In the genomic region with DNA sequence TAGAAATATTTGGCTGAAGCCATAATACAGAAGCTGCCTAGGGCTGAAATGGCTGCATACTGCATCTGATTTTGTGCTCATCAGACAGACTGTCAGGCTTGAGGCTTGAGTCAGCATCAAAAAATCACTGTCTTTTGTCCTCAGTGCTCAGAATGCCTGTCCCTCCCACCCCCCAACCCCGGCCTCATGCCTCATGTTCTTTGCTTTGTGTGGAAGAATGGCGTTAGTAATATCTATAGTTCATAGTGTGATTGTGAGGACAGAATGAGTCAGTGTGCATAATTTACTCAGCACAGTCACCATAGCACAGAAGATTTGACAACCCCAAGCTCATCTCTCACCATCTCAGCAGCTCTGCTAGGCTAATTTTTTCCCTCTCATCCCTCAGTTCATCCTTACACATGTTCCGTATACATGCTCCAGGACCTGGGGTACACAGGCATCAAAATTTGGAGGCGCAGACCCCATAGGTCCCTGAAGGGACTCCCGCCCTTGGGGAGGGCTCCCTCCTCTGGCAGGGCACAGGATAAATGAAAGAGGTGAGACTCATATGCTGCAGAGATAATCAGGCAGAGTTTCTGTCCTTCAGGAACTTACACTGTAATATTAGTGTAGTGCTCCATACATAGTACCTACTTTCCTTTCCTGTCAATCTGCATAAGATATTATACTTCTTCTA, we compare ENCODE assay signal across 1 cellular context.
TF ChIP-seq lines count a peak whose summit lies in the region.

No MANE protein-coding gene starts in this region.

TF ChIP-seq in GM12878, 131 proteins besides CTCF, POLR2A, EP300 and RAD21 (continued from another document):
- TF ChIP-seq SUZ12 (IDR thresholded peaks at IDR 0.05; ENCODE audit: unreplicated experiment): no peak
- TF ChIP-seq, protein P1, sequence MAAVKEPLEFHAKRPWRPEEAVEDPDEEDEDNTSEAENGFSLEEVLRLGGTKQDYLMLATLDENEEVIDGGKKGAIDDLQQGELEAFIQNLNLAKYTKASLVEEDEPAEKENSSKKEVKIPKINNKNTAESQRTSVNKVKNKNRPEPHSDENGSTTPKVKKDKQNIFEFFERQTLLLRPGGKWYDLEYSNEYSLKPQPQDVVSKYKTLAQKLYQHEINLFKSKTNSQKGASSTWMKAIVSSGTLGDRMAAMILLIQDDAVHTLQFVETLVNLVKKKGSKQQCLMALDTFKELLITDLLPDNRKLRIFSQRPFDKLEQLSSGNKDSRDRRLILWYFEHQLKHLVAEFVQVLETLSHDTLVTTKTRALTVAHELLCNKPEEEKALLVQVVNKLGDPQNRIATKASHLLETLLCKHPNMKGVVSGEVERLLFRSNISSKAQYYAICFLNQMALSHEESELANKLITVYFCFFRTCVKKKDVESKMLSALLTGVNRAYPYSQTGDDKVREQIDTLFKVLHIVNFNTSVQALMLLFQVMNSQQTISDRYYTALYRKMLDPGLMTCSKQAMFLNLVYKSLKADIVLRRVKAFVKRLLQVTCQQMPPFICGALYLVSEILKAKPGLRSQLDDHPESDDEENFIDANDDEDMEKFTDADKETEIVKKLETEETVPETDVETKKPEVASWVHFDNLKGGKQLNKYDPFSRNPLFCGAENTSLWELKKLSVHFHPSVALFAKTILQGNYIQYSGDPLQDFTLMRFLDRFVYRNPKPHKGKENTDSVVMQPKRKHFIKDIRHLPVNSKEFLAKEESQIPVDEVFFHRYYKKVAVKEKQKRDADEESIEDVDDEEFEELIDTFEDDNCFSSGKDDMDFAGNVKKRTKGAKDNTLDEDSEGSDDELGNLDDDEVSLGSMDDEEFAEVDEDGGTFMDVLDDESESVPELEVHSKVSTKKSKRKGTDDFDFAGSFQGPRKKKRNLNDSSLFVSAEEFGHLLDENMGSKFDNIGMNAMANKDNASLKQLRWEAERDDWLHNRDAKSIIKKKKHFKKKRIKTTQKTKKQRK (IDR thresholded peaks at IDR 0.05; ENCODE audit: low read depth, low read length): no peak
- TF ChIP-seq IKZF1 (conservative IDR thresholded peaks at IDR 0.05): 0 out of 2 replicates have a peak, but pooled peaks have one; percentile 17
- TF ChIP-seq YY1 (IDR thresholded peaks at IDR 0.05; ENCODE audit: low read depth, low read length): no peak
- peak; percentile 20; the same call in 1 of the 2 replicates for TF ChIP-seq RUNX3 (IDR thresholded peaks at IDR 0.05; ENCODE audit: low read length)
- TF ChIP-seq, protein P2, sequence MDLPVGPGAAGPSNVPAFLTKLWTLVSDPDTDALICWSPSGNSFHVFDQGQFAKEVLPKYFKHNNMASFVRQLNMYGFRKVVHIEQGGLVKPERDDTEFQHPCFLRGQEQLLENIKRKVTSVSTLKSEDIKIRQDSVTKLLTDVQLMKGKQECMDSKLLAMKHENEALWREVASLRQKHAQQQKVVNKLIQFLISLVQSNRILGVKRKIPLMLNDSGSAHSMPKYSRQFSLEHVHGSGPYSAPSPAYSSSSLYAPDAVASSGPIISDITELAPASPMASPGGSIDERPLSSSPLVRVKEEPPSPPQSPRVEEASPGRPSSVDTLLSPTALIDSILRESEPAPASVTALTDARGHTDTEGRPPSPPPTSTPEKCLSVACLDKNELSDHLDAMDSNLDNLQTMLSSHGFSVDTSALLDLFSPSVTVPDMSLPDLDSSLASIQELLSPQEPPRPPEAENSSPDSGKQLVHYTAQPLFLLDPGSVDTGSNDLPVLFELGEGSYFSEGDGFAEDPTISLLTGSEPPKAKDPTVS (IDR thresholded peaks at IDR 0.05; ENCODE audit: low read depth, low read length): no peak
- no peak for TF ChIP-seq ZZZ3 (IDR thresholded peaks at IDR 0.05; ENCODE audit: control insufficient read depth, insufficient read length, low read depth)
- TF ChIP-seq IRF4 (IDR thresholded peaks at IDR 0.05; ENCODE audit: low read depth, low read length): peak; percentile 80; the same call in 1 of the 2 replicates
- no peak for TF ChIP-seq SREBF2 (IDR thresholded peaks at IDR 0.05; ENCODE audit: low read length)
- 0 out of 4 replicates have a peak, but pooled peaks of 1 of the 2 experiments have one; percentile 8 for TF ChIP-seq BHLHE40 (IDR thresholded peaks at IDR 0.05; ENCODE audit: borderline replicate concordance in 1 of 2, low read depth in 2 of 2, low read length in 1 of 2)
- 0 out of 2 replicates have a peak, but pooled peaks have one; percentile 45 for TF ChIP-seq DPF2 (IDR thresholded peaks at IDR 0.05)
- TF ChIP-seq, protein P3, sequence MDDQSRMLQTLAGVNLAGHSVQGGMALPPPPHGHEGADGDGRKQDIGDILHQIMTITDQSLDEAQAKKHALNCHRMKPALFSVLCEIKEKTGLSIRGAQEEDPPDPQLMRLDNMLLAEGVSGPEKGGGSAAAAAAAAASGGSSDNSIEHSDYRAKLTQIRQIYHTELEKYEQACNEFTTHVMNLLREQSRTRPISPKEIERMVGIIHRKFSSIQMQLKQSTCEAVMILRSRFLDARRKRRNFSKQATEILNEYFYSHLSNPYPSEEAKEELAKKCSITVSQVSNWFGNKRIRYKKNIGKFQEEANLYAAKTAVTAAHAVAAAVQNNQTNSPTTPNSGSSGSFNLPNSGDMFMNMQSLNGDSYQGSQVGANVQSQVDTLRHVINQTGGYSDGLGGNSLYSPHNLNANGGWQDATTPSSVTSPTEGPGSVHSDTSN (IDR thresholded peaks at IDR 0.05; ENCODE audit: insufficient replicate concordance, low read depth, low read length): no peak
- TF ChIP-seq, protein P4, sequence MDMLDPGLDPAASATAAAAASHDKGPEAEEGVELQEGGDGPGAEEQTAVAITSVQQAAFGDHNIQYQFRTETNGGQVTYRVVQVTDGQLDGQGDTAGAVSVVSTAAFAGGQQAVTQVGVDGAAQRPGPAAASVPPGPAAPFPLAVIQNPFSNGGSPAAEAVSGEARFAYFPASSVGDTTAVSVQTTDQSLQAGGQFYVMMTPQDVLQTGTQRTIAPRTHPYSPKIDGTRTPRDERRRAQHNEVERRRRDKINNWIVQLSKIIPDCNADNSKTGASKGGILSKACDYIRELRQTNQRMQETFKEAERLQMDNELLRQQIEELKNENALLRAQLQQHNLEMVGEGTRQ (IDR thresholded peaks at IDR 0.05; ENCODE audit: borderline replicate concordance, low read depth, low read length): no peak
- 0 out of 2 replicates have a peak, but pooled peaks have one; percentile 42 for TF ChIP-seq MTA2 (IDR thresholded peaks at IDR 0.05; ENCODE audit: low read depth)
